In the genomic region with DNA sequence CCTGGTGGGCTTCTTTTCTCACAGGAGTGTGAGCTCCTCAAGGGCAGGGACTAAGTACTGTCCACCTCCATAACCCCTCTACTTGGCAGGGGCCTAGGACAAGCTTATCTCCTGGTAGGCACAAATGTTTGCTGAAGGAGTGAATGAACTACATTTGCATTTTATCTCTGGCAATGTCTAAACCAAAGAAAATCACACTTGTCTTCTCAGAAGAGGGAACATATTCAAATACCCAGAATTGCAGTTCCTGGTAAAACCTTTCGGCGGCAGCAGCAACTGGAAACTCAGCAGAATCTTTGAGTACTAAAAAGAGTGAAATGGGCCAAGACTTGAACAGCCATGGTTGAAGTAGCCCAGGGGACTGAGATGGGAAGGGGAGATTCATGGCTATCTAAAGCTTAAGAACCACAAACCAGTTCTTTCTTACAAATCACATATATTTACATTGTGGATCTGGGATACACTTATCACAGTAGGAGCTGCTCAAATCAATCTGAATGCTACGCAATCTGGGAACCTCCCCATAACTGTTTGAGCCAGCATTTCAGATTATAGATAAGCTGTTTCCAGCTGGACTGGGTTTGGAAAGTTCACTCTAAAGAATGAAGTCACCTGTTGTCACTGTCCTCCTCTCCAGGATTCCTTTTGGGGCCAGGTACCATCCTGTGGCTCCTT, we compare ENCODE assay signal across 8 cellular contexts. TPM values are rescaled to one million over a fixed set of nuclear protein-coding genes. Genes with fewer than 3 reads are reported as not detected.
DNase-seq lines count a peak whose midpoint lies in the region; ATAC-seq, FAIRE-seq and TF ChIP-seq lines count a peak whose summit lies in the region.

No MANE protein-coding gene starts in this region.

- H3K27me3 Mint-ChIP-seq in activated T-helper 17 cell treated with anti-CD3 and anti-CD28 coated beads, Interleukin-2, amount 50 U/mL, for 72 hours, result no peaks in the 10 kb centered on the region

- H2BK20ac ChIP-seq in IMR-90 (ENCODE audit: low read depth, low read length), result no peak overlapping the region

- H3K4me2 ChIP-seq in BLaER1 (peak overlapping the region; percentile 7; the same call in 1 of the 2 replicates), IMR-90 (ENCODE audit: low read depth, low read length) (no peak overlapping the region), keratinocyte (ENCODE audit: control insufficient read depth, extremely low read depth, insufficient read depth, low read depth, low read length) (no peak overlapping the region)

- no peaks in the 10 kb centered on the region for H3K27me3 ChIP-seq in BLaER1
- H3K27me3 ChIP-seq in IMR-90 (ENCODE audit: control insufficient read depth, insufficient read depth, low read length), result no peaks in the 10 kb centered on the region
- H3K27me3 ChIP-seq in keratinocyte (ENCODE audit: control insufficient read depth, extremely low read depth, insufficient read depth, low read length), result no peaks in the 10 kb centered on the region

- FAIRE-seq in keratinocyte (lab: Jason Lieb, UNC), result no peak

- H3K4me1 Mint-ChIP-seq in activated T-helper 17 cell treated with anti-CD3 and anti-CD28 coated beads, Interleukin-2, amount 50 U/mL, for 72 hours, result peaks cover 25% of the 10 kb centered on the region

- CTCF ChIA-PET in IMR-90 (lab: Yijun Ruan, JAX), result interaction anchor here (0.6 to 2.3 kb wide), 2 partner anchors 19 to 96 kb away, joined by 3 to 5 read pairs; a partner anchor contains a TSS

- no peak overlapping the region for H3K23ac ChIP-seq in IMR-90 (ENCODE audit: low read depth, low read length)

- no peak overlapping the region for H3K27ac ChIP-seq in BLaER1
- no peak overlapping the region for H3K27ac ChIP-seq in IMR-90 (ENCODE audit: insufficient read depth, low read length)
- no peak overlapping the region for H3K27ac ChIP-seq in keratinocyte (ENCODE audit: control insufficient read depth, insufficient read depth, low read length)

- H2BK120ac ChIP-seq in IMR-90 (ENCODE audit: low read depth, low read length), result no peak overlapping the region

- TF ChIP-seq CTCF in IMR-90 (conservative IDR thresholded peaks at IDR 0.05; ENCODE audit: low read depth, low read length) (peak; percentile 25; the same call in 1 of the 2 replicates), keratinocyte (optimal IDR thresholded peaks at IDR 0.05 in 1 of 3, IDR thresholded peaks at IDR 0.05 in 1 of 3, conservative IDR thresholded peaks at IDR 0.05 in 1 of 3; ENCODE audit: extremely low read depth in 1 of 3, insufficient read depth in 2 of 3, low read length in 3 of 3) (peak; percentile 18 to 43 (median 43))

- dilution Hi-C loops in IMR-90 (cut with HindIII; ENCODE audit: low sequenced_read_pairs, unreplicated experiment), result no loop called here
- dilution Hi-C loops in keratinocyte (cut with MboI; ENCODE audit: extremely low pct_ligation_motif_present, low sequenced_read_pairs), result no loop called here

- no peak overlapping the region for H3K4ac ChIP-seq in IMR-90 (ENCODE audit: low read depth, low read length)

- peaks cover 16% of the 10 kb centered on the region for H3K4me1 ChIP-seq in BLaER1
- no peaks in the 10 kb centered on the region for H3K4me1 ChIP-seq in IMR-90 (ENCODE audit: control insufficient read depth, insufficient read depth, low read length)
- H3K4me1 ChIP-seq in keratinocyte (ENCODE audit: control insufficient read depth, extremely low read depth, insufficient read depth, low read length), result no peaks in the 10 kb centered on the region

- peak overlapping the region; percentile 72 for H3K4me3 Mint-ChIP-seq in activated T-helper 17 cell treated with anti-CD3 and anti-CD28 coated beads, Interleukin-2, amount 50 U/mL, for 72 hours

- no peaks in the 10 kb centered on the region for H3K79me2 ChIP-seq in keratinocyte (ENCODE audit: control insufficient read depth, insufficient read depth, low read length)

- no peaks in the 10 kb centered on the region for H3K9me3 Mint-ChIP-seq in activated T-helper 17 cell treated with anti-CD3 and anti-CD28 coated beads, Interleukin-2, amount 50 U/mL, for 72 hours

- H2AK5ac ChIP-seq in IMR-90 (ENCODE audit: low read depth, low read length), result no peak overlapping the region

- peaks cover 100% of the 10 kb centered on the region for H3K36me3 ChIP-seq in BLaER1
- H3K36me3 ChIP-seq in IMR-90 (ENCODE audit: control insufficient read depth, insufficient read depth, low read length), result peaks cover 45% of the 10 kb centered on the region
- H3K36me3 ChIP-seq in keratinocyte (ENCODE audit: control insufficient read depth in 2 of 2, extremely low read depth in 1 of 2, insufficient read depth in 2 of 2, low read length in 2 of 2), result peaks cover 15 to 27% of the 10 kb centered on the region in 2 experiments

- H3K9me3 ChIP-seq in BLaER1, result no peaks in the 10 kb centered on the region
- H3K9me3 ChIP-seq in IMR-90 (ENCODE audit: control insufficient read depth, insufficient read depth, low read length), result no peaks in the 10 kb centered on the region
- no peaks in the 10 kb centered on the region for H3K9me3 ChIP-seq in keratinocyte (ENCODE audit: control insufficient read depth, low read depth, low read length)

- H3K56ac ChIP-seq in IMR-90 (ENCODE audit: extremely low read depth, insufficient read depth, low read length), result no peak overlapping the region

- H2BK5ac ChIP-seq in IMR-90 (ENCODE audit: low read depth, low read length, poor library complexity, severe bottlenecking), result no peak overlapping the region

- DNase-seq in IMR-90 (no peak), keratinocyte (ENCODE audit: low read depth, low spot score) (no peak), HCEC 1CT (no peak), LoVo (ENCODE audit: low spot score) (no peak), COR-L47 (lab: John Stamatoyannopoulos, UW) (no peak)

- no peak overlapping the region for H3K14ac ChIP-seq in IMR-90 (replicated peaks; ENCODE audit: low read depth, low read length)

- TF ChIP-seq POLR2A in IMR-90 (IDR thresholded peaks at IDR 0.05; ENCODE audit: low read depth, low read length), result no peak

- no peak overlapping the region for H4K5ac ChIP-seq in IMR-90 (ENCODE audit: low read depth, low read length)

- H3K4me3 ChIP-seq in BLaER1, result no peak overlapping the region
- H3K4me3 ChIP-seq in IMR-90 (ENCODE audit: insufficient read depth, low read depth, low read length), result no peak overlapping the region
- no peak overlapping the region for H3K4me3 ChIP-seq in keratinocyte (ENCODE audit: control insufficient read depth in 2 of 3, extremely low read depth in 1 of 3, insufficient read depth in 2 of 3, low read depth in 1 of 3, low read length in 3 of 3)

- POLR2A ChIA-PET in IMR-90 (lab: Charles Lee; ENCODE audit: unreplicated experiment), result interaction anchor here (0.6 kb wide), 1 partner anchor 14 kb away, joined by 3 read pairs; no protein-coding TSS in a partner anchor

- ATAC-seq in IMR-90 (ENCODE audit: low read depth), result no peak
- ATAC-seq in activated T-helper 17 cell treated with anti-CD3 and anti-CD28 coated beads, Interleukin-2, amount 50 U/mL, for 72 hours (replicated peaks), result peak; percentile 80
- ATAC-seq in HG03095 (IDR thresholded peaks at IDR 0.05; ENCODE audit: unreplicated experiment), result no peak

- no peak overlapping the region for H4K8ac ChIP-seq in IMR-90 (ENCODE audit: low read depth in 2 of 2, low read length in 2 of 2)

- in situ Hi-C loops in IMR-90 (cut with MboI; ENCODE audit: low sequenced_read_pairs), result no loop called here

- WGBS in IMR-90 (ENCODE audit: extremely low coverage in 2 of 2, insufficient read length in 1 of 2), 2 experiments, result no CpG with 5 or more reads among the region's 3 CpGs

- no peak overlapping the region for H4K91ac ChIP-seq in IMR-90 (ENCODE audit: insufficient read depth, low read depth, low read length)

- H2AK9ac ChIP-seq in IMR-90 (replicated peaks; ENCODE audit: low read depth, low read length, poor library complexity), result no peak overlapping the region

- H3K18ac ChIP-seq in IMR-90 (ENCODE audit: low read depth, low read length), result no peak overlapping the region

- H3K27ac Mint-ChIP-seq in activated T-helper 17 cell treated with anti-CD3 and anti-CD28 coated beads, Interleukin-2, amount 50 U/mL, for 72 hours, result peak overlapping the region; percentile 90

- peak; percentile 33 for TF ChIP-seq RAD21 in IMR-90 (IDR thresholded peaks at IDR 0.05; ENCODE audit: low read length)

- BruUV-seq in IMR-90 (replicated peaks; lab: Mats Ljungman, UMichigan), result no TSS peak

- H2BK15ac ChIP-seq in IMR-90 (ENCODE audit: low read depth, low read length), result no peak overlapping the region

- H3K9me1 ChIP-seq in IMR-90 (ENCODE audit: insufficient read depth, low read length) (peaks cover 7% of the 10 kb centered on the region; the same call in 1 of the 2 replicates), keratinocyte (ENCODE audit: control insufficient read depth, extremely low read depth, insufficient read depth, low read length) (no peaks in the 10 kb centered on the region)

- H2AFZ ChIP-seq in IMR-90 (replicated peaks; ENCODE audit: low read length, poor library complexity), result no peak overlapping the region
- no peak overlapping the region for H2AFZ ChIP-seq in keratinocyte (ENCODE audit: control insufficient read depth, low read length)

- H3K9ac ChIP-seq in BLaER1 (no peak overlapping the region), IMR-90 (ENCODE audit: low read depth, low read length) (no peak overlapping the region), keratinocyte (ENCODE audit: control insufficient read depth, extremely low read depth, insufficient read depth, low read length) (no peak overlapping the region)

- peaks cover 92% of the 10 kb centered on the region for H3K36me3 Mint-ChIP-seq in activated T-helper 17 cell treated with anti-CD3 and anti-CD28 coated beads, Interleukin-2, amount 50 U/mL, for 72 hours (ENCODE audit: low read depth)

- peaks cover 0 to 4% of the 10 kb centered on the region in 2 experiments; a peak in 2 of 4 replicates for H3K79me1 ChIP-seq in IMR-90 (ENCODE audit: low read depth in 1 of 2, low read length in 2 of 2)

- H4K20me1 ChIP-seq in BLaER1, result peaks cover 6% of the 10 kb centered on the region; the same call in 1 of the 2 replicates
- H4K20me1 ChIP-seq in IMR-90 (ENCODE audit: insufficient read depth, low read length), result no peaks in the 10 kb centered on the region
- no peaks in the 10 kb centered on the region for H4K20me1 ChIP-seq in keratinocyte (ENCODE audit: control insufficient read depth, extremely low read depth, insufficient read depth, low read length)

- intact Hi-C loops in IMR-90 (cut with micrococcal nuclease), result no loop called here

RNA-seq across cellular contexts. Expression of a gene that starts 18.7 kb away (rescaled TPM):
- 20.0 and 26.5 TPM in 2 replicates for total RNA-seq in IMR-90 (2012; rRNA removed)
- polyA plus RNA-seq in IMR-90 (2012; rRNA removed) (26.3 and 38.9 TPM in 2 replicates), keratinocyte (32.8 to 45.9 TPM (median 34.7 TPM) in 3 replicates)
- polyA plus RNA-seq in IMR-90 (2012; cell fraction: cytosol; rRNA removed), result 12.9 and 26.0 TPM in 2 replicates
- 19.8 and 20.1 TPM in 2 replicates for polyA plus RNA-seq in IMR-90 (2012; cell fraction: nucleus; rRNA removed; ENCODE audit: low replicate concordance)
- total RNA-seq in activated T-helper 17 cell treated with anti-CD3 and anti-CD28 coated beads, Interleukin-2, amount 50 U/mL, for 72 hours, result 10 to 100 TPM; 17.8 to 38.4 TPM
- 6.7 TPM for polyA plus RNA-seq in keratinocyte (2011; ENCODE audit: low read depth)
- 29.4 and 40.7 TPM in 2 replicates for polyA plus RNA-seq in keratinocyte (2011; cell fraction: cytosol; rRNA removed)
- 28.6 and 29.0 TPM in 2 replicates for polyA plus RNA-seq in keratinocyte (2011; cell fraction: nucleus; rRNA removed)
- polyA plus RNA-seq in keratinocyte (2012; ENCODE audit: low replicate concordance), result 11.1 and 24.2 TPM in 2 replicates
- polyA minus RNA-seq in keratinocyte, result 39.1 to 96.6 TPM (median 43.3 TPM) in 3 replicates
- polyA minus RNA-seq in keratinocyte (2011; cell fraction: cytosol; rRNA and poly(A)+ RNA removed), result 28.2 TPM
- polyA minus RNA-seq in keratinocyte (2011; cell fraction: nucleus; rRNA and poly(A)+ RNA removed), result 13.7 and 28.0 TPM in 2 replicates

RNA-seq across cellular contexts. Expression of a gene that starts 27.7 kb away (rescaled TPM):
- total RNA-seq in IMR-90 (2012; rRNA removed), result 23.8 and 28.6 TPM in 2 replicates
- polyA plus RNA-seq in IMR-90 (2012; rRNA removed) (21.8 and 24.1 TPM in 2 replicates), keratinocyte (20.7 to 24.9 TPM (median 23.6 TPM) in 3 replicates)
- 12.3 and 20.2 TPM in 2 replicates for polyA plus RNA-seq in IMR-90 (2012; cell fraction: cytosol; rRNA removed)
- 6.1 and 17.3 TPM in 2 replicates for polyA plus RNA-seq in IMR-90 (2012; cell fraction: nucleus; rRNA removed; ENCODE audit: low replicate concordance)
- total RNA-seq in activated T-helper 17 cell treated with anti-CD3 and anti-CD28 coated beads, Interleukin-2, amount 50 U/mL, for 72 hours, result 10 to 100 TPM; 26.0 to 34.8 TPM
- 40.1 TPM for polyA plus RNA-seq in keratinocyte (2011; ENCODE audit: low read depth)
- 21.7 and 24.4 TPM in 2 replicates for polyA plus RNA-seq in keratinocyte (2011; cell fraction: cytosol; rRNA removed)
- 21.4 and 21.8 TPM in 2 replicates for polyA plus RNA-seq in keratinocyte (2011; cell fraction: nucleus; rRNA removed)
- polyA plus RNA-seq in keratinocyte (2012; ENCODE audit: low replicate concordance), result 15.1 and 18.5 TPM in 2 replicates
- 6.7 to 17.8 TPM (median 14.2 TPM) in 3 replicates for polyA minus RNA-seq in keratinocyte
- polyA minus RNA-seq in keratinocyte (2011; cell fraction: cytosol; rRNA and poly(A)+ RNA removed), result 13.2 TPM
- 10.7 and 17.5 TPM in 2 replicates for polyA minus RNA-seq in keratinocyte (2011; cell fraction: nucleus; rRNA and poly(A)+ RNA removed)

RNA-seq across cellular contexts. Expression of a gene that starts 42.2 kb away (rescaled TPM):
- total RNA-seq in IMR-90 (2012; rRNA removed), result 42.1 and 84.7 TPM in 2 replicates
- polyA plus RNA-seq in IMR-90 (2012; rRNA removed), result 55.6 and 59.3 TPM in 2 replicates
- polyA plus RNA-seq in IMR-90 (2012; cell fraction: cytosol; rRNA removed), result 111 and 209 TPM in 2 replicates
- 38.5 and 123 TPM in 2 replicates for polyA plus RNA-seq in IMR-90 (2012; cell fraction: nucleus; rRNA removed; ENCODE audit: low replicate concordance)
- total RNA-seq in activated T-helper 17 cell treated with anti-CD3 and anti-CD28 coated beads, Interleukin-2, amount 50 U/mL, for 72 hours, result 100 to 1,000 TPM in 1 of 2 donors, 10 to 100 TPM in 1; 98.3 to 113 TPM
- 58.1 to 90.0 TPM (median 70.4 TPM) in 3 replicates for polyA plus RNA-seq in keratinocyte
- 20.9 TPM for polyA plus RNA-seq in keratinocyte (2011; ENCODE audit: low read depth)
- 58.1 and 74.0 TPM in 2 replicates for polyA plus RNA-seq in keratinocyte (2011; cell fraction: cytosol; rRNA removed)
- polyA plus RNA-seq in keratinocyte (2011; cell fraction: nucleus; rRNA removed), result 48.6 and 51.6 TPM in 2 replicates
- 67.8 and 84.1 TPM in 2 replicates for polyA plus RNA-seq in keratinocyte (2012; ENCODE audit: low replicate concordance)
- polyA minus RNA-seq in keratinocyte, result 15.5 to 28.5 TPM (median 16.7 TPM) in 3 replicates
- polyA minus RNA-seq in keratinocyte (2011; cell fraction: cytosol; rRNA and poly(A)+ RNA removed), result 92.7 TPM
- 13.5 and 14.4 TPM in 2 replicates for polyA minus RNA-seq in keratinocyte (2011; cell fraction: nucleus; rRNA and poly(A)+ RNA removed)

RNA-seq across cellular contexts. Expression of a gene that starts 49.9 kb away (rescaled TPM):
- total RNA-seq in IMR-90 (2012; rRNA removed), result 11.9 and 12.7 TPM in 2 replicates
- polyA plus RNA-seq in IMR-90 (2012; rRNA removed) (12.5 and 14.6 TPM in 2 replicates), keratinocyte (21.7 to 32.5 TPM (median 27.0 TPM) in 3 replicates)
- polyA plus RNA-seq in IMR-90 (2012; cell fraction: cytosol; rRNA removed), result 5.1 and 11.2 TPM in 2 replicates
- 27.3 and 29.8 TPM in 2 replicates for polyA plus RNA-seq in IMR-90 (2012; cell fraction: nucleus; rRNA removed; ENCODE audit: low replicate concordance)
- 10 to 100 TPM in 1 of 2 donors, 1 to 10 TPM in 1; 2.6 to 12.1 TPM for total RNA-seq in activated T-helper 17 cell treated with anti-CD3 and anti-CD28 coated beads, Interleukin-2, amount 50 U/mL, for 72 hours
- polyA plus RNA-seq in keratinocyte (2011; ENCODE audit: low read depth), result 11.5 TPM
- polyA plus RNA-seq in keratinocyte (2011; cell fraction: cytosol; rRNA removed), result 24.7 and 25.8 TPM in 2 replicates
- 59.5 and 81.4 TPM in 2 replicates for polyA plus RNA-seq in keratinocyte (2011; cell fraction: nucleus; rRNA removed)
- 31.2 and 40.4 TPM in 2 replicates for polyA plus RNA-seq in keratinocyte (2012; ENCODE audit: low replicate concordance)
- polyA minus RNA-seq in keratinocyte, result 45.4 to 75.9 TPM (median 53.1 TPM) in 3 replicates
- 51.8 TPM for polyA minus RNA-seq in keratinocyte (2011; cell fraction: cytosol; rRNA and poly(A)+ RNA removed)
- 52.0 and 62.4 TPM in 2 replicates for polyA minus RNA-seq in keratinocyte (2011; cell fraction: nucleus; rRNA and poly(A)+ RNA removed)
